Comparison of ENCODE assay signal across 27 cellular contexts in genomic region chr2:206378835-206379234, GRCh38.
DNase-seq lines count a peak whose midpoint lies in the region; ATAC-seq and TF ChIP-seq lines count a peak whose summit lies in the region.
"Had no signal": no experiment of that assay in that cellular context is flagged by ENCODE, and none has a peak within 500 bp of the region (broad histone marks: within the 10 kb centered on the region; RNA-seq: fewer than 3 reads in every experiment).

No MANE protein-coding gene starts in this region.

- no peak overlapping the region for H3K4me3 Mint-ChIP-seq in stimulated activated naive CD8-positive, alpha-beta T cell treated with anti-CD3 and anti-CD28 coated beads, Interleukin-15, amount 100 ng/mL, for 72 hours
- H3K4me3 Mint-ChIP-seq: activated naive CD8-positive, alpha-beta T cell treated with anti-CD3 and anti-CD28 coated beads for 36 hours; brain; CD8-positive, alpha-beta memory T cell; stimulated activated effector memory CD8-positive, alpha-beta T cell treated with anti-CD3 and anti-CD28 coated beads, Interleukin-12 subunit alpha, Interleukin-12 subunit beta, amount 100 ng/mL, for 72 hours; WTC11 had no signal

- no peak overlapping the region for H3K27ac Mint-ChIP-seq in stimulated activated naive CD8-positive, alpha-beta T cell treated with anti-CD3 and anti-CD28 coated beads, Interleukin-15, amount 100 ng/mL, for 72 hours
- H3K27ac Mint-ChIP-seq: activated naive CD8-positive, alpha-beta T cell treated with anti-CD3 and anti-CD28 coated beads for 36 hours; CD8-positive, alpha-beta memory T cell; stimulated activated effector memory CD8-positive, alpha-beta T cell treated with anti-CD3 and anti-CD28 coated beads, Interleukin-12 subunit alpha, Interleukin-12 subunit beta, amount 100 ng/mL, for 72 hours; WTC11 had no signal

- 24 to 28% (median 24%) methylated on average over 4 of the region's 4 CpGs for WGBS in psoas muscle, 3 donors

- no peak overlapping the region for H3K4me3 ChIP-seq in astrocyte of the spinal cord (ENCODE audit: low read depth, low read length)
- H3K4me3 ChIP-seq in psoas muscle: peak overlapping the region; percentile 45
- H3K4me3 ChIP-seq: coronary artery, skin epidermis, testis, vagina had no signal

- no peaks in the 10 kb centered on the region for H3K4me1 Mint-ChIP-seq in stimulated activated naive CD8-positive, alpha-beta T cell treated with anti-CD3 and anti-CD28 coated beads, Interleukin-15, amount 100 ng/mL, for 72 hours
- H3K4me1 Mint-ChIP-seq: activated naive CD8-positive, alpha-beta T cell treated with anti-CD3 and anti-CD28 coated beads for 36 hours; CD8-positive, alpha-beta memory T cell; stimulated activated effector memory CD8-positive, alpha-beta T cell treated with anti-CD3 and anti-CD28 coated beads, Interleukin-12 subunit alpha, Interleukin-12 subunit beta, amount 100 ng/mL, for 72 hours; WTC11 had no signal

- peaks cover 22% of the 10 kb centered on the region in 2 donors for H3K9me3 Mint-ChIP-seq in stimulated activated naive CD8-positive, alpha-beta T cell treated with anti-CD3 and anti-CD28 coated beads, Interleukin-15, amount 100 ng/mL, for 72 hours

- H3K27me3 Mint-ChIP-seq in stimulated activated naive CD8-positive, alpha-beta T cell treated with anti-CD3 and anti-CD28 coated beads, Interleukin-15, amount 100 ng/mL, for 72 hours: no peaks in the 10 kb centered on the region

- no peaks in the 10 kb centered on the region for H3K36me3 ChIP-seq in psoas muscle (ENCODE audit: insufficient read depth in 1 of 2, low read depth in 1 of 2)
- H3K36me3 ChIP-seq: vagina had no signal

- peaks cover 13% of the 10 kb centered on the region for H3K9me3 ChIP-seq in psoas muscle
- H3K9me3 ChIP-seq: testis had no signal

- intact Hi-C loops in psoas muscle (cut with DNase I): loop anchor here (5.0 to 10.0 kb wide), 3 partner anchors 63 to 214 kb away; partner anchors contain the start of genes ADAM23 (in 1 of the 2) and ZDBF2 (in 1 of the 2)

- peak; percentile 9 for DNase-seq in EH (ENCODE audit: low read depth)
- peak; percentile 52 for DNase-seq in HT1080 (ENCODE audit: low read depth)
- peak; percentile 8 for DNase-seq in astrocyte of the spinal cord (ENCODE audit: low read depth, low spot score)
- no peak for DNase-seq in psoas muscle
- no peak for DNase-seq in stimulated activated naive CD8-positive, alpha-beta T cell treated with anti-CD3 and anti-CD28 coated beads, Interleukin-15, amount 100 ng/mL, for 72 hours
- no peak for DNase-seq in kidney tubule cell (ENCODE audit: low spot score)
- DNase-seq: activated CD4-positive, alpha-beta T cell treated with anti-CD3 and anti-CD28 coated beads, Interleukin-2, amount 50 U/mL, for 4 hours; activated naive CD8-positive, alpha-beta T cell treated with anti-CD3 and anti-CD28 coated beads for 36 hours; CD8-positive, alpha-beta memory T cell; H7; head of caudate nucleus; midbrain; NCI-H510A treated with DMSO at 0.1 percent for 48 hours; RPMI8226; SK-N-SH; stimulated activated CD4-positive, alpha-beta T cell treated with anti-CD3 and anti-CD28 coated beads, Interleukin-1b, Interleukin-23, amount 100 ng/mL, for 48 hours; T-helper 2 cell; testis had no signal

- ATAC-seq in psoas muscle: peak; percentile 95 to 98 (median 98)
- no peak for ATAC-seq in GM21390 (IDR thresholded peaks at IDR 0.05; ENCODE audit: unreplicated experiment)
- no peak for ATAC-seq in stimulated activated naive CD8-positive, alpha-beta T cell treated with anti-CD3 and anti-CD28 coated beads, Interleukin-15, amount 100 ng/mL, for 72 hours
- ATAC-seq: left lobe of liver; stimulated activated effector memory CD8-positive, alpha-beta T cell treated with anti-CD3 and anti-CD28 coated beads, Interleukin-12 subunit alpha, Interleukin-12 subunit beta, amount 100 ng/mL, for 72 hours; WTC11 had no signal

- H3K27me3 ChIP-seq in psoas muscle (ENCODE audit: insufficient read depth in 3 of 3, low read length in 2 of 3): no peaks in the 10 kb centered on the region
- H3K27me3 ChIP-seq: testis, vagina had no signal

- peak overlapping the region; percentile 88 for H3K27ac ChIP-seq in psoas muscle
- H3K27ac ChIP-seq: coronary artery, HL-60, skin epidermis, testis, vagina had no signal

- in situ Hi-C loops in astrocyte of the spinal cord (cut with HindIII; ENCODE audit: low sequenced_read_pairs): no loop called here

- H3K4me1 ChIP-seq in psoas muscle: peaks cover 18% of the 10 kb centered on the region
- H3K4me1 ChIP-seq: testis, vagina had no signal

- TF ChIP-seq CTCF in astrocyte of the spinal cord (IDR thresholded peaks at IDR 0.05; ENCODE audit: low read depth, low read length) (no peak), psoas muscle (IDR thresholded peaks at IDR 0.05) (no peak)

Comparison
In these comparisons a context has a peak if more than half of its experiments do, and no peak if none do; other contexts are left out.
1. DNase-seq: peak in EH (single experiment), HT1080 (single experiment) and astrocyte of the spinal cord (single experiment); none in psoas muscle (0 of 2), stimulated activated naive CD8-positive, alpha-beta T cell treated with anti-CD3 and anti-CD28 coated beads, Interleukin-15, amount 100 ng/mL, for 72 hours (0 of 2) and kidney tubule cell (single experiment).
2. ATAC-seq: peak in psoas muscle (4 of 4); none in GM21390 (single experiment) and stimulated activated naive CD8-positive, alpha-beta T cell treated with anti-CD3 and anti-CD28 coated beads, Interleukin-15, amount 100 ng/mL, for 72 hours (single experiment).